9 cellular contexts compared by ENCODE assay signal in genomic region chr11:130434521-130435223, GRCh38. TPM values are rescaled to one million over a fixed set of nuclear protein-coding genes. Genes with fewer than 3 reads are reported as not detected.
A peak's percentile ranks its signal among the peaks of the same experiment; 100 is the strongest.
DNase-seq lines count a peak whose midpoint lies in the region; ATAC-seq and TF ChIP-seq lines count a peak whose summit lies in the region.
"Had no signal": no experiment of that assay in that cellular context is flagged by ENCODE, and none has a peak within 500 bp of the region (broad histone marks: within the 10 kb centered on the region; RNA-seq: fewer than 3 reads in every experiment).

No MANE protein-coding gene starts in this region.

- H3K36me3 Mint-ChIP-seq in activated CD4-positive, alpha-beta T cell treated with anti-CD3 and anti-CD28 coated beads for 36 hours (ENCODE audit: low read depth), result no peaks in the 10 kb centered on the region

- peaks cover 11% of the 10 kb centered on the region for H3K27me3 Mint-ChIP-seq in activated CD4-positive, alpha-beta T cell treated with anti-CD3 and anti-CD28 coated beads for 36 hours

- no peaks in the 10 kb centered on the region for H3K36me3 ChIP-seq in BE2C

- DNase-seq in BE2C (peak; percentile 73), NCI-H446 (lab: John Stamatoyannopoulos, UW) (peak; percentile 55 to 84), coronary artery (ENCODE audit: low spot score) (no peak)
- peak; percentile 82 for DNase-seq in activated CD4-positive, alpha-beta T cell treated with anti-CD3 and anti-CD28 coated beads for 36 hours
- peak; percentile 28 to 54 (median 39) for DNase-seq in stimulated activated CD4-positive, alpha-beta T cell treated with anti-CD3 and anti-CD28 coated beads, Interleukin-1b, Interleukin-23, amount 100 ng/mL, for 24 hours (ENCODE audit: low read depth in 4 of 4, low spot score in 1 of 4)

- no peak overlapping the region for H3K4me3 Mint-ChIP-seq in activated CD4-positive, alpha-beta T cell treated with anti-CD3 and anti-CD28 coated beads for 36 hours

- H3K4me3 ChIP-seq in BE2C (ENCODE audit: low read depth, low read length) (peak overlapping the region; percentile 82), coronary artery (peak overlapping the region; percentile 74)

- H3K9me3 Mint-ChIP-seq in activated CD4-positive, alpha-beta T cell treated with anti-CD3 and anti-CD28 coated beads for 36 hours (ENCODE audit: low read depth), result no peaks in the 10 kb centered on the region

- peaks cover 10% of the 10 kb centered on the region for H3K4me1 Mint-ChIP-seq in activated CD4-positive, alpha-beta T cell treated with anti-CD3 and anti-CD28 coated beads for 36 hours

- H3K27me3 ChIP-seq in BE2C (peaks cover 16% of the 10 kb centered on the region), layer of hippocampus (ENCODE audit: control insufficient read depth, insufficient read depth, low read length) (no peaks in the 10 kb centered on the region)

- CTCF ChIA-PET in activated CD4-positive, alpha-beta T cell treated with anti-CD3 and anti-CD28 coated beads for 36 hours (lab: Charles Lee), result interaction anchor here (0.6 to 9.5 kb wide), 19 partner anchors 8 to 485 kb away, joined by 3 to 256 read pairs (median 3); no protein-coding TSS in a partner anchor

- peak overlapping the region; percentile 78 to 81 for H3K27ac ChIP-seq in coronary artery
- H3K27ac ChIP-seq in layer of hippocampus (ENCODE audit: low read depth, low read length), result peak overlapping the region; percentile 4

- intact Hi-C loops in activated CD4-positive, alpha-beta T cell treated with anti-CD3 and anti-CD28 coated beads for 36 hours (cut with DNase I, micrococcal nuclease), result loop anchor here (1.0 to 10.0 kb wide), 9 partner anchors 98 to 1238 kb away; partner anchors contain the start of gene SNX19 (in 1 of the 2)

- TF ChIP-seq CTCF in BE2C (IDR thresholded peaks at IDR 0.05; ENCODE audit: low read depth, low read length), result peak; percentile 89
- peak; percentile 68 for TF ChIP-seq CTCF in coronary artery (IDR thresholded peaks at IDR 0.05)

- ATAC-seq in GM19035 (IDR thresholded peaks at IDR 0.05; ENCODE audit: unreplicated experiment), result peak; percentile 87
- peak; percentile 89 for ATAC-seq in HG03342 (IDR thresholded peaks at IDR 0.05; ENCODE audit: unreplicated experiment)
- peak; percentile 83 for ATAC-seq in activated CD4-positive, alpha-beta T cell treated with anti-CD3 and anti-CD28 coated beads for 36 hours

- POLR2A ChIA-PET in activated CD4-positive, alpha-beta T cell treated with anti-CD3 and anti-CD28 coated beads for 36 hours (lab: Charles Lee), result no interaction called here

- no peak overlapping the region for H3K27ac Mint-ChIP-seq in activated CD4-positive, alpha-beta T cell treated with anti-CD3 and anti-CD28 coated beads for 36 hours

- H3K4me1 ChIP-seq in BE2C, result no peaks in the 10 kb centered on the region

- H3K9me3 ChIP-seq in BE2C, result no peaks in the 10 kb centered on the region

RNA-seq across cellular contexts. Expression of gene ADAMTS8, which starts 6.3 kb away (rescaled TPM):
- polyA plus RNA-seq in BE2C (2012; ENCODE audit: insufficient read depth, insufficient read length, low read depth), result not detected
- not detected for total RNA-seq in activated CD4-positive, alpha-beta T cell treated with anti-CD3 and anti-CD28 coated beads for 36 hours
- total RNA-seq: T-helper 2 cell treated with Interferon-gamma antibody and Interleukin-4, amounts not matched to agents 100 ng/mL and 5 ng/mL, for 36 hours had no signal

RNA-seq across cellular contexts. Expression of gene ADAMTS15, which starts 13.8 kb away (rescaled TPM):
- polyA plus RNA-seq in BE2C (2012; ENCODE audit: insufficient read depth, insufficient read length, low read depth), result 0.99 TPM
- not detected for total RNA-seq in activated CD4-positive, alpha-beta T cell treated with anti-CD3 and anti-CD28 coated beads for 36 hours
